ENCODE assay signal across 1 cellular context in genomic region chr1:156126701-156127534, GRCh38.
A peak's percentile ranks its signal among the peaks of the same experiment; 100 is the strongest.
TF ChIP-seq lines count a peak whose summit lies in the region.

No MANE protein-coding gene starts in this region.

TF ChIP-seq in HepG2, 621 proteins besides CTCF, POLR2A, EP300 and RAD21 (continued from another document):
- peak; percentile 62 for TF ChIP-seq FOSL2 (CRISPR knock-in tag; IDR thresholded peaks at IDR 0.05)
TF ChIP-seq in HepG2: peak in this region for 3.
